In the genomic region with DNA sequence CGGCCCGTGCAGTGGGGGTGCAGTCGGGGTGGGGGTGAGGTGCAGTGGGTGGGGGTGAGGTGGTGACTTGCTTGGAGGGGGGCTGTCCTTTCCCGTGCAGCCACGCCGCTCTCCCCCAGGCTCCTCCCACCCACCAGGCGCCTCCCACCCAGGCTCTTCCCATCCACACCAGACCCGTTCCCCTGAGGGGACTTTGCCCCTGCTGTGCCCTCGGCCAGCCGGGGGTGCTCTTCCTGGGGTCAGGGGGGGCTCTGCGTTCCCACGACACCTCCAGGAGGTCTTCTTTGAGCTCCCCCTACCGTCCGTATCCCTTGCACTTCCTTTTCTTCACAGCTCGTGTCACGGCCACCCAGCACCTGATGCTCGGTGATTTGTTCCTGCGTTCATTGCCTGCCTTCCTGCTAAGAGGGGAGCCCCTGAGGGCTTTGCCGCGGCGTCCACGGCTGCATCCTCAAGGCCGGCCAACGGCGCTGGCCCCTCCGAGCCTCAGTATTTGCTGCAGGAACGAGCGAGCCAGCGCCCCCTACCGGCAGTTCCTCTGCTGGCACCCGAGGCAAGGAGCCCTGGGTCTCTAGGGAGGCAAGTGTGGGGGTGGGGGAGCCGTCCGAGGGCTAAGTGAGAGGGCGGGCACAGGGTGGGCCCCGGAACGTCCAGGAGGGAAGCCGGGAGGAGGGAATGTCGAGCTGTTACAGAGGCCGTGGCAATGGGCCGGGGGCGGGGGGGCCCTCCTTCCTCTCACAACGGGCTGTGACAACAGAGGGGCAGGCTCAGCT, we compare ENCODE assay signal across 8 cellular contexts. TPM values are rescaled to one million over a fixed set of nuclear protein-coding genes. Genes with fewer than 3 reads are reported as not detected.
DNase-seq lines count a peak whose midpoint lies in the region; ATAC-seq and TF ChIP-seq lines count a peak whose summit lies in the region.

No MANE protein-coding gene starts in this region.

- peak; percentile 34 to 77 (median 71) for ATAC-seq in right lobe of liver
- no peak for ATAC-seq in GM19397 (IDR thresholded peaks at IDR 0.05; ENCODE audit: unreplicated experiment)

- no peak overlapping the region for H3K27ac Mint-ChIP-seq in dendritic cell treated with granulocyte-macrophage colony-stimulating factor and Interleukin-4, amounts not matched to agents 40 ng/mL and 50 ng/mL, for 4 days

- intact Hi-C loops in dendritic cell treated with granulocyte-macrophage colony-stimulating factor and Interleukin-4, amounts not matched to agents 40 ng/mL and 50 ng/mL, for 4 days (cut with micrococcal nuclease): no loop called here
- intact Hi-C loops in right lobe of liver (cut with DNase I): no loop called here

- H3K9me3 Mint-ChIP-seq in dendritic cell treated with granulocyte-macrophage colony-stimulating factor and Interleukin-4, amounts not matched to agents 40 ng/mL and 50 ng/mL, for 4 days: no peaks in the 10 kb centered on the region

- peak overlapping the region in 2 of 3 donors; percentile 29 to 43 for H3K4me3 ChIP-seq in right lobe of liver

- no peak overlapping the region for H3K27ac ChIP-seq in right lobe of liver

- no peaks in the 10 kb centered on the region for H3K9me3 ChIP-seq in right lobe of liver

- no peaks in the 10 kb centered on the region for H3K36me3 ChIP-seq in right lobe of liver

- peaks cover 64% of the 10 kb centered on the region for H3K27me3 Mint-ChIP-seq in dendritic cell treated with granulocyte-macrophage colony-stimulating factor and Interleukin-4, amounts not matched to agents 40 ng/mL and 50 ng/mL, for 4 days

- DNase-seq in NCI-H1436 (lab: John Stamatoyannopoulos, UW): peak; percentile 89
- DNase-seq in NCI-H1436 treated with DMSO at 0.1 percent for 48 hours (lab: John Stamatoyannopoulos, UW): no peak
- DNase-seq in NCI-H2227 treated with DMSO at 0.1 percent for 48 hours (lab: John Stamatoyannopoulos, UW): peak; percentile 71
- peak; percentile 62 to 63 for DNase-seq in activated CD4-positive, alpha-beta T cell treated with anti-CD3 and anti-CD28 coated beads, Interleukin-2, amount 50 U/mL, for 24 hours (ENCODE audit: low read depth in 1 of 2, low spot score in 1 of 2)
- peak; percentile 67 to 73 (median 67) for DNase-seq in right lobe of liver
- DNase-seq in stimulated activated CD4-positive, alpha-beta T cell treated with anti-CD3 and anti-CD28 coated beads, Interleukin-4, amount 100 ng/mL, for 4 hours: peak; percentile 61 to 78

- H3K4me1 Mint-ChIP-seq in dendritic cell treated with granulocyte-macrophage colony-stimulating factor and Interleukin-4, amounts not matched to agents 40 ng/mL and 50 ng/mL, for 4 days (ENCODE audit: low read depth): peaks cover 7% of the 10 kb centered on the region

- H3K27me3 ChIP-seq in right lobe of liver: peaks cover 0 to 5% of the 10 kb centered on the region in 2 donors

- peak overlapping the region; percentile 82 for H3K4me3 Mint-ChIP-seq in dendritic cell treated with granulocyte-macrophage colony-stimulating factor and Interleukin-4, amounts not matched to agents 40 ng/mL and 50 ng/mL, for 4 days

- TF ChIP-seq POLR2A in right lobe of liver (IDR thresholded peaks at IDR 0.05): no peak

- no peaks in the 10 kb centered on the region for H3K36me3 Mint-ChIP-seq in dendritic cell treated with granulocyte-macrophage colony-stimulating factor and Interleukin-4, amounts not matched to agents 40 ng/mL and 50 ng/mL, for 4 days (ENCODE audit: low read depth)

- peaks cover 0 to 7% (median 0%) of the 10 kb centered on the region in 4 donors for H3K4me1 ChIP-seq in right lobe of liver

- under 1% methylated on average over 28 of the region's 42 CpGs for WGBS in right lobe of liver (ENCODE audit: insufficient coverage, low coverage, low lambda C conversion rate, missing lambda C conversion rate)

- TF ChIP-seq CTCF in right lobe of liver (IDR thresholded peaks at IDR 0.05): peak; percentile 59 to 72 (median 65)

RNA-seq across cellular contexts. Expression of a gene that starts 11.8 kb away (rescaled TPM):
- total RNA-seq in right lobe of liver: 1 to 10 TPM in 1 of 6 experiments, under 1 TPM in 5; 0.22 to 1.2 (median 0.52) TPM

RNA-seq across cellular contexts. Expression of a gene that starts 42.7 kb away (rescaled TPM):
- total RNA-seq in right lobe of liver: 10 to 100 TPM; 22.1 to 67.8 (median 44.8) TPM

RNA-seq across cellular contexts. Expression of a gene that starts 45.4 kb away (rescaled TPM):
- total RNA-seq in right lobe of liver: 10 to 100 TPM; 15.0 to 27.5 (median 19.1) TPM
